In genomic region chr2:159209341-159210306, GRCh38 we compare ENCODE assay signal across 8 cellular contexts.
DNase-seq lines count a peak whose midpoint lies in the region; ATAC-seq, FAIRE-seq and TF ChIP-seq lines count a peak whose summit lies in the region.

No MANE protein-coding gene starts in this region.

- no peak overlapping the region for H3K4me3 Mint-ChIP-seq in activated T-cell treated with anti-CD3 and anti-CD28 coated beads, Interleukin-2, amount 50 U/mL, for 24 hours
- H3K4me3 Mint-ChIP-seq in progenitor cell of endocrine pancreas (ENCODE audit: low read depth) = no peak overlapping the region

- H3K4me1 Mint-ChIP-seq in activated T-cell treated with anti-CD3 and anti-CD28 coated beads, Interleukin-2, amount 50 U/mL, for 24 hours (ENCODE audit: low read depth) = peaks cover 35% of the 10 kb centered on the region
- peaks cover 19% of the 10 kb centered on the region for H3K4me1 Mint-ChIP-seq in progenitor cell of endocrine pancreas (ENCODE audit: low read depth)

- peak overlapping the region; percentile 17 for H3K27ac Mint-ChIP-seq in activated T-cell treated with anti-CD3 and anti-CD28 coated beads, Interleukin-2, amount 50 U/mL, for 24 hours
- peak overlapping the region; percentile 84 for H3K27ac Mint-ChIP-seq in progenitor cell of endocrine pancreas

- no peak for TF ChIP-seq CTCF in progenitor cell of endocrine pancreas (IDR thresholded peaks at IDR 0.05; ENCODE audit: unreplicated experiment)

- H3K9me3 Mint-ChIP-seq in activated T-cell treated with anti-CD3 and anti-CD28 coated beads, Interleukin-2, amount 50 U/mL, for 24 hours = no peaks in the 10 kb centered on the region
- no peaks in the 10 kb centered on the region for H3K9me3 Mint-ChIP-seq in progenitor cell of endocrine pancreas (ENCODE audit: low read depth)

- H3K27me3 Mint-ChIP-seq in activated T-cell treated with anti-CD3 and anti-CD28 coated beads, Interleukin-2, amount 50 U/mL, for 24 hours = no peaks in the 10 kb centered on the region
- no peaks in the 10 kb centered on the region for H3K27me3 Mint-ChIP-seq in progenitor cell of endocrine pancreas

- DNase-seq in activated T-cell treated with anti-CD3 and anti-CD28 coated beads, Interleukin-2, amount 50 U/mL, for 24 hours = no peak
- DNase-seq in progenitor cell of endocrine pancreas (ENCODE audit: low spot score, unreplicated experiment) = no peak
- no peak for DNase-seq in NAMALWA (ENCODE audit: low spot score)
- DNase-seq in glomerular visceral epithelial cell (ENCODE audit: extremely low spot score) = no peak
- DNase-seq in NCI-H2107 (lab: John Stamatoyannopoulos, UW) = no peak
- DNase-seq in H54 (ENCODE audit: insufficient read length, low spot score) = no peak

- no peak for FAIRE-seq in H54 (lab: Jason Lieb, UNC)

- no peak for TF ChIP-seq POLR2A in H54 (IDR thresholded peaks at IDR 0.05; ENCODE audit: low read depth, low read length)

- peak; percentile 74 for ATAC-seq in GM19025 (IDR thresholded peaks at IDR 0.05; ENCODE audit: low read depth, unreplicated experiment)
- ATAC-seq in HG03064 (IDR thresholded peaks at IDR 0.05; ENCODE audit: low read depth, unreplicated experiment) = peak; percentile 79

- no peaks in the 10 kb centered on the region for H3K36me3 Mint-ChIP-seq in activated T-cell treated with anti-CD3 and anti-CD28 coated beads, Interleukin-2, amount 50 U/mL, for 24 hours (ENCODE audit: low read depth)
- H3K36me3 Mint-ChIP-seq in progenitor cell of endocrine pancreas (ENCODE audit: insufficient read depth) = peaks cover 8% of the 10 kb centered on the region
